In genomic region chr3:184712248-184712559, GRCh38 we compare ENCODE assay signal across 8 cellular contexts. TPM values are rescaled to one million over a fixed set of nuclear protein-coding genes. Genes with fewer than 3 reads are reported as not detected.
DNase-seq lines count a peak whose midpoint lies in the region; ATAC-seq and TF ChIP-seq lines count a peak whose summit lies in the region.

No MANE protein-coding gene starts in this region.

- H3K4me1 Mint-ChIP-seq in activated CD8-positive, alpha-beta T cell treated with anti-CD3 and anti-CD28 coated beads for 36 hours (ENCODE audit: low read depth), result peaks cover 23% of the 10 kb centered on the region
- H3K4me1 Mint-ChIP-seq in immature natural killer cell, result peaks cover 30 to 34% of the 10 kb centered on the region in 2 donors

- CTCF ChIA-PET in activated CD8-positive, alpha-beta T cell treated with anti-CD3 and anti-CD28 coated beads for 36 hours (lab: Charles Lee), result interaction anchor here (1.2 kb wide), 1 partner anchor 155 kb away, joined by 3 read pairs; no protein-coding TSS in a partner anchor

- peak overlapping the region; percentile 68 for H3K4me3 ChIP-seq in suprapubic skin

- H3K36me3 Mint-ChIP-seq in activated CD8-positive, alpha-beta T cell treated with anti-CD3 and anti-CD28 coated beads for 36 hours (ENCODE audit: low read depth), result peaks cover 26% of the 10 kb centered on the region
- peaks cover 0 to 9% (median 5%) of the 10 kb centered on the region in 3 donors for H3K36me3 Mint-ChIP-seq in immature natural killer cell

- H3K9me3 ChIP-seq in suprapubic skin, result no peaks in the 10 kb centered on the region

- H3K4me3 Mint-ChIP-seq in activated CD8-positive, alpha-beta T cell treated with anti-CD3 and anti-CD28 coated beads for 36 hours, result peak overlapping the region; percentile 85
- H3K4me3 Mint-ChIP-seq in immature natural killer cell, result peak overlapping the region; percentile 88 to 95 (median 89)

- H3K27ac ChIP-seq in suprapubic skin, result peak overlapping the region; percentile 85

- POLR2A ChIA-PET in activated CD8-positive, alpha-beta T cell treated with anti-CD3 and anti-CD28 coated beads for 36 hours (lab: Charles Lee), result no interaction called here

- TF ChIP-seq CTCF in activated CD8-positive, alpha-beta T cell treated with anti-CD3 and anti-CD28 coated beads for 36 hours (IDR thresholded peaks at IDR 0.05), result no peak
- TF ChIP-seq CTCF in suprapubic skin (IDR thresholded peaks at IDR 0.05), result no peak

- peak; percentile 15 for ATAC-seq in HG02970 (IDR thresholded peaks at IDR 0.05; ENCODE audit: low FRiP score, unreplicated experiment)
- peak; percentile 50 for ATAC-seq in activated CD8-positive, alpha-beta T cell treated with anti-CD3 and anti-CD28 coated beads for 36 hours

- intact Hi-C loops in activated CD8-positive, alpha-beta T cell treated with anti-CD3 and anti-CD28 coated beads for 36 hours (cut with micrococcal nuclease), result loop anchor here (5.0 kb wide), 1 partner anchor 140 kb away; no protein-coding TSS in a partner anchor

- no peaks in the 10 kb centered on the region for H3K36me3 ChIP-seq in suprapubic skin

- no peak for TF ChIP-seq POLR2A in suprapubic skin (IDR thresholded peaks at IDR 0.05)

- peak; percentile 90 for DNase-seq in NOMO-1 treated with DMSO at 0.1 percent for 48 hours (lab: John Stamatoyannopoulos, UW; ENCODE audit: unreplicated experiment)
- DNase-seq in NOMO-1 (lab: John Stamatoyannopoulos, UW; ENCODE audit: unreplicated experiment in 2 of 2), result no peak
- DNase-seq in activated CD8-positive, alpha-beta T cell treated with anti-CD3 and anti-CD28 coated beads for 36 hours, result no peak
- DNase-seq in immature natural killer cell, result no peak
- no peak for DNase-seq in suprapubic skin (ENCODE audit: low spot score in 2 of 2)
- no peak for DNase-seq in activated effector memory CD4-positive, alpha-beta T cell treated with Interleukin-2 at 50 U/mL for 16 hours
- no peak for DNase-seq in A172 (ENCODE audit: low spot score)

- peaks cover 4% of the 10 kb centered on the region for H3K9me3 Mint-ChIP-seq in activated CD8-positive, alpha-beta T cell treated with anti-CD3 and anti-CD28 coated beads for 36 hours
- no peaks in the 10 kb centered on the region for H3K9me3 Mint-ChIP-seq in immature natural killer cell

- no peaks in the 10 kb centered on the region for H3K27me3 Mint-ChIP-seq in activated CD8-positive, alpha-beta T cell treated with anti-CD3 and anti-CD28 coated beads for 36 hours
- H3K27me3 Mint-ChIP-seq in immature natural killer cell (ENCODE audit: low read depth in 3 of 3), result peaks cover 0 to 10% (median 0%) of the 10 kb centered on the region in 3 donors

- H3K27me3 ChIP-seq in suprapubic skin, result no peaks in the 10 kb centered on the region

- no peak for TF ChIP-seq EP300 in suprapubic skin (IDR thresholded peaks at IDR 0.05)

- H3K4me1 ChIP-seq in suprapubic skin, result peaks cover 34% of the 10 kb centered on the region

- WGBS in suprapubic skin, result under 1% methylated on average over 10 of the region's 10 CpGs

- peak overlapping the region; percentile 89 for H3K27ac Mint-ChIP-seq in activated CD8-positive, alpha-beta T cell treated with anti-CD3 and anti-CD28 coated beads for 36 hours
- peak overlapping the region; percentile 78 to 93 (median 84) for H3K27ac Mint-ChIP-seq in immature natural killer cell

RNA-seq across cellular contexts. Expression of gene MAGEF1, which starts 0.3 kb away (rescaled TPM):
- total RNA-seq in activated CD8-positive, alpha-beta T cell treated with anti-CD3 and anti-CD28 coated beads for 36 hours, result 10 to 100 TPM; 19.2 to 19.3 TPM
- 10 to 100 TPM; 21.9 to 30.1 (median 22.6) TPM for polyA plus RNA-seq in immature natural killer cell
- total RNA-seq in suprapubic skin, result 10 to 100 TPM; 12.8 to 26.5 (median 17.7) TPM
- 83.9 and 109 TPM in 2 replicates for total RNA-seq in A172 (2014; rRNA removed; shearing (Covaris generic))
